27 cellular contexts compared by ENCODE assay signal in genomic region chr20:55174172-55174571, GRCh38.
"Had no signal": no experiment of that assay in that cellular context is flagged by ENCODE, and none has a peak within 500 bp of the region (broad histone marks: within the 10 kb centered on the region; RNA-seq: fewer than 3 reads in every experiment).

No MANE protein-coding gene starts in this region.

- ATAC-seq: activated naive CD4-positive, alpha-beta T cell treated with anti-CD3 and anti-CD28 coated beads, Interleukin-2, amount 50 U/mL, for 72 hours; activated T-cell treated with anti-CD3 and anti-CD28 coated beads, Interleukin-2, amount 50 U/mL, for 72 hours; gastroesophageal sphincter; left lung; lower lobe of right lung; natural killer cell treated with Interleukin-12 subunit alpha and Interleukin-12 subunit beta and Interleukin-15 and Interleukin-18, amount 100 ng/mL, for 72 hours; pancreas; stimulated activated naive B cell treated with anti-CD40 and anti-IgM and Interleukin-4, amounts not matched to agents 10 μg/mL and 1 μg/mL and 100 μg/mL, for 72 hours; upper lobe of right lung had no signal

- H3K4me3 ChIP-seq: gastroesophageal sphincter, left lung, lower lobe of right lung, pancreas, prostate gland, smooth muscle cell, stomach, suprapubic skin, tibial artery, upper lobe of right lung had no signal

- DNase-seq: activated CD4-positive, alpha-beta T cell treated with anti-CD3 and anti-CD28 coated beads for 4 hours; activated CD4-positive, alpha-beta T cell treated with anti-CD3 and anti-CD28 coated beads, Interleukin-2, amount 50 U/mL, for 4 hours; activated naive CD4-positive, alpha-beta T cell; activated T-cell treated with anti-CD3 and anti-CD28 coated beads for 4 hours; activated T-cell treated with anti-CD3 and anti-CD28 coated beads, Interleukin-2, amount 50 U/mL, for 72 hours; effector memory CD4-positive, alpha-beta T cell; erythroblast; hippocampal formation; kidney glomerular epithelial cell; left lung; lower lobe of right lung; mesendoderm; pancreas; stimulated activated CD4-positive, alpha-beta T cell treated with anti-CD3 and anti-CD28 coated beads, Interleukin-1b, Interleukin-23, amount 100 ng/mL, for 48 hours; stimulated activated naive B cell treated with anti-CD40 and anti-IgM and Interleukin-4, amounts not matched to agents 10 μg/mL and 1 μg/mL and 100 μg/mL, for 72 hours; stomach; T-helper 9 cell; tibial artery; upper lobe of right lung had no signal

- FAIRE-seq: colon, pancreas, TTC549 had no signal
